ENCODE assay signal across 8 cellular contexts in the genomic region with DNA sequence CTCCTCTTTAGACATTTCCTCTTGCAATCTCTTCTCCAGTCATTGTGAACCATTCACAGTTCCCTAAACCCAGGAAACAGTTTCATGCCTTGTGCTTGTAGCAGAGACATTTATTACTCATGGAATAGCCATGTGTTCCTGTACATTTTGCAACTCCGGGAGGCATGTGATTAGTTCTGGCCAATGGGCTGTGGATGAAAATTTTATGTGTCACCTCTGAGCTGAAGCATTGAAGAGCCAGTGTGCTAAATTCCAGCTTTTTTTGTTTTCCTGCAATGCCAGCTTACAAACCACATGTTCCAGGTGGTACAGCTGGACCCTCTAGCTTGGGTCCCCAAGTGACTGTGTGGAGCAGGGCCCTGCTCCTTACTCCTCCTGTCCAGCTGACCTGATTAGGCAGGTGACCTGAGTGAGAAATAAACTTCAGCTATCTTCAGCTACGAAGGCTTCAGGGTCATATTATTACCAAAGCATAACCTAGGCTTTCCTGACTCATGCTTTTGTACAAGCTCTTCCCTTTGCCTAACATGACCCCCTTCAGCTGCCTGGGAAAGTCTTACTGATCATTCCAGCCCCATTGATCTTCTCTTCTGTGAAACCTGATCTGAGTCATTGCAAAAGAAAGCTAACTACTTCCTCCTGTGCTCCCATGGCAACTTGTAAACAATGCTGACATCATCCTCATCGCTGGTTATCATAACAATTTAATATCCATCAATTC.
DNase-seq lines count a peak whose midpoint lies in the region; ATAC-seq and TF ChIP-seq lines count a peak whose summit lies in the region.

No MANE protein-coding gene starts in this region.

- no peak for TF ChIP-seq CTCF in fibroblast of villous mesenchyme (IDR thresholded peaks at IDR 0.05; ENCODE audit: insufficient read depth, low read depth, low read length)

- no peak overlapping the region for H3K4me3 ChIP-seq in fibroblast of villous mesenchyme (ENCODE audit: low read depth, low read length)

- DNase-seq in AG08396 (ENCODE audit: low spot score) (peak; percentile 78), NCI-H2196 treated with DMSO at 0.1 percent for 48 hours (lab: John Stamatoyannopoulos, UW; ENCODE audit: unreplicated experiment) (peak; percentile 82), fibroblast of villous mesenchyme (ENCODE audit: low read depth) (peak; percentile 98), renal cortical epithelial cell (ENCODE audit: low read depth) (peak; percentile 99), NCI-H1105 treated with DMSO at 0.1 percent for 48 hours (lab: John Stamatoyannopoulos, UW) (no peak)
- DNase-seq in activated CD8-positive, alpha-beta memory T cell treated with anti-CD3 and anti-CD28 coated beads, Interleukin-2, amount 50 U/mL, for 48 hours, result peak; percentile 49

- ATAC-seq in GM18907 (IDR thresholded peaks at IDR 0.05; ENCODE audit: unreplicated experiment), result peak; percentile 94
- ATAC-seq in HG03095 (IDR thresholded peaks at IDR 0.05; ENCODE audit: unreplicated experiment), result peak; percentile 89
